ENCODE assay signal across 8 cellular contexts in the genomic region with DNA sequence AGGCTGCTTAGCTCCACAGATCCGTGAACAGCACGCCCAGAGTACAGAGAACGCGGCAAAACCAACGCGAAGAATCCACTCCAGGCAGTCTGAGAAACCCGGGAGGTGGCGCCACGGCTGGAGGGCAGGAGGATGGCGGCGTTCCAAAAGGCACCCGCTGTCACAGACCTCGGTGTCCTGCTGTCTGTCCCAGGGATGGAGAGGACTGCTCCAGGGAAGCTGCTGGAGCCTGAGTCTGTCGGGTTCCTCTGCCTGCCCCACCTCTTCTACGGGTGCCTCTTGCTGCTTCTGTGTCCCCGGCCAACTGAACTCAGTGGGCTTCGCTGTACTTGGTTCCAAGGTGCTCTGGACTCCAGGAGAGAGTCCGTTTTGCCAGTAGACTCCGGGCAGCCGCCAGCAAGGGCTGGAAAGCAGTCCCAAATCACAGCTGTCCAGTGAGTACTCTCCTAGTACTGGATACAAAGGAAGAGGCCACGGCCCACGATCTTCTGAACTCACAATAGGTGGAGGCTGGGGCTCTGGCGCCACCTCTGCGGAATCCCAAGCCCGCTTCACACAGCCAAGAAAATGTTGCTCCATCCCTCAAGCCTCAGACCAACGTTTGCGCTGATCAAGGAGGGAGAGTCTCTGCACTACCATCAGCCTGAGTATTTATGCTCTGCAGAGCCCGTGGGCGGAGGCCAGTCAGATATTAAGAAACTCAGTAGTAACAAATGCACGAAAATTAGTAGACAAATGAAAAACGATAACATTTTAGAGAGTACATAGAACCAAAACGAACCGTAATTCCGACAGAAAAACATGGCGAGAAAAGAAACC. TPM values are rescaled to one million over a fixed set of nuclear protein-coding genes. Genes with fewer than 3 reads are reported as not detected.
DNase-seq lines count a peak whose midpoint lies in the region; ATAC-seq and TF ChIP-seq lines count a peak whose summit lies in the region.

No MANE protein-coding gene starts in this region.

- intact Hi-C loops in mucosa of descending colon (cut with DNase I, micrococcal nuclease), result loop anchor here in 1 of 2 donors (5.0 kb wide), 1 partner anchor 42 kb away; no protein-coding TSS in a partner anchor
- intact Hi-C loops in stomach (cut with DNase I; ENCODE audit: low total_unique reads), result loop anchor here (10.0 kb wide), 1 partner anchor 65 kb away; no protein-coding TSS in a partner anchor

- peak; percentile 39 for ATAC-seq in mucosa of descending colon
- ATAC-seq in GM21381 (IDR thresholded peaks at IDR 0.05; ENCODE audit: unreplicated experiment), result no peak

- H3K27ac ChIP-seq in stomach, result peak overlapping the region; percentile 65 to 96 (median 91)

- 19 to 30% (median 25%) methylated on average over 35 of the region's 35 CpGs for WGBS in stomach, 5 donors

- H3K27me3 ChIP-seq in stomach, result peaks cover 4 to 92% (median 32%) of the 10 kb centered on the region in 3 donors

- no peaks in the 10 kb centered on the region for H3K36me3 ChIP-seq in mucosa of descending colon (ENCODE audit: low read depth)
- H3K36me3 ChIP-seq in stomach, result no peaks in the 10 kb centered on the region

- no peaks in the 10 kb centered on the region for H3K27me3 Mint-ChIP-seq in activated CD4-positive, alpha-beta T cell treated with anti-CD3 and anti-CD28 coated beads, Interleukin-2, amount 10 ng/mL, durations not matched to agents 7 days and 5 days

- H3K4me3 ChIP-seq in HFF-Myc (replicated peaks; ENCODE audit: low read depth, low read length), result peak overlapping the region; percentile 62
- no peak overlapping the region for H3K4me3 ChIP-seq in mucosa of descending colon
- peak overlapping the region; percentile 57 to 65 (median 64) for H3K4me3 ChIP-seq in stomach

- H3K4me3 Mint-ChIP-seq in activated CD4-positive, alpha-beta T cell treated with anti-CD3 and anti-CD28 coated beads, Interleukin-2, amount 10 ng/mL, durations not matched to agents 7 days and 5 days, result peak overlapping the region; percentile 94

- no peak for TF ChIP-seq POLR2A in stomach (IDR thresholded peaks at IDR 0.05)

- CTCF ChIA-PET in activated CD4-positive, alpha-beta T cell treated with anti-CD3 and anti-CD28 coated beads, Interleukin-2, amount 10 ng/mL, durations not matched to agents 7 days and 5 days (lab: Charles Lee), result interaction anchor here (1.2 to 4.8 kb wide), 5 partner anchors 9 to 44 kb away, joined by 3 to 70 read pairs (median 5); no protein-coding TSS in a partner anchor

- POLR2A ChIA-PET in activated CD4-positive, alpha-beta T cell treated with anti-CD3 and anti-CD28 coated beads, Interleukin-2, amount 10 ng/mL, durations not matched to agents 7 days and 5 days (lab: Charles Lee), result interaction anchor here (0.8 to 6.1 kb wide), 4 partner anchors 21 to 45 kb away, joined by 4 to 108 read pairs (median 24); no protein-coding TSS in a partner anchor

- no peak for TF ChIP-seq EP300 in stomach (IDR thresholded peaks at IDR 0.05)

- H3K9me3 Mint-ChIP-seq in activated CD4-positive, alpha-beta T cell treated with anti-CD3 and anti-CD28 coated beads, Interleukin-2, amount 10 ng/mL, durations not matched to agents 7 days and 5 days, result no peaks in the 10 kb centered on the region

- H3K4me1 Mint-ChIP-seq in activated CD4-positive, alpha-beta T cell treated with anti-CD3 and anti-CD28 coated beads, Interleukin-2, amount 10 ng/mL, durations not matched to agents 7 days and 5 days, result peaks cover 41% of the 10 kb centered on the region

- TF ChIP-seq CTCF in HFF-Myc (IDR thresholded peaks at IDR 0.05; ENCODE audit: low read depth, low read length, missing control alignments) (no peak), mucosa of descending colon (IDR thresholded peaks at IDR 0.05) (no peak), stomach (IDR thresholded peaks at IDR 0.05) (no peak)

- DNase-seq in D341Med (ENCODE audit: low spot score) (peak; percentile 63), HFF-Myc (ENCODE audit: extremely low read depth, low read depth) (no peak), NCI-H345 treated with DMSO at 0.1 percent for 48 hours (lab: John Stamatoyannopoulos, UW; ENCODE audit: unreplicated experiment) (peak; percentile 81), mucosa of descending colon (peak; percentile 66 to 83 (median 71)), stomach (peak; percentile 51)
- DNase-seq in activated CD4-positive, alpha-beta T cell treated with anti-CD3 and anti-CD28 coated beads, Interleukin-2, amount 10 ng/mL, durations not matched to agents 7 days and 5 days, result peak; percentile 73
- peak; percentile 61 for DNase-seq in effector CD4-positive, alpha-beta T cell

- H3K4me1 ChIP-seq in mucosa of descending colon (ENCODE audit: low read depth) (peaks cover 32% of the 10 kb centered on the region), stomach (peaks cover 0 to 69% (median 40%) of the 10 kb centered on the region in 4 donors)

- H3K9me3 ChIP-seq in mucosa of descending colon (no peaks in the 10 kb centered on the region), stomach (peaks cover 0 to 8% (median 0%) of the 10 kb centered on the region in 4 donors)

- peak overlapping the region; percentile 99 for H3K27ac Mint-ChIP-seq in activated CD4-positive, alpha-beta T cell treated with anti-CD3 and anti-CD28 coated beads, Interleukin-2, amount 10 ng/mL, durations not matched to agents 7 days and 5 days

- peaks cover 39% of the 10 kb centered on the region for H3K36me3 Mint-ChIP-seq in activated CD4-positive, alpha-beta T cell treated with anti-CD3 and anti-CD28 coated beads, Interleukin-2, amount 10 ng/mL, durations not matched to agents 7 days and 5 days (ENCODE audit: low read depth)

RNA-seq across cellular contexts. Expression of gene ANXA2R, which starts 0.4 kb away (rescaled TPM):
- 10 to 100 TPM; 29.5 to 32.0 TPM for total RNA-seq in activated CD4-positive, alpha-beta T cell treated with anti-CD3 and anti-CD28 coated beads, Interleukin-2, amount 10 ng/mL, durations not matched to agents 7 days and 5 days
- total RNA-seq in mucosa of descending colon (1 to 10 TPM; 1.3 to 2.3 (median 1.8) TPM), stomach (1 to 10 TPM in 4 of 5 donors, not detected in 1; 1.2 to 7.5 (median 2.8) TPM)
- 1 to 10 TPM in 1 of 3 donors, under 1 TPM in 2; 0.76 to 2.2 (median 0.87) TPM for polyA plus RNA-seq in stomach
